In the genomic region with DNA sequence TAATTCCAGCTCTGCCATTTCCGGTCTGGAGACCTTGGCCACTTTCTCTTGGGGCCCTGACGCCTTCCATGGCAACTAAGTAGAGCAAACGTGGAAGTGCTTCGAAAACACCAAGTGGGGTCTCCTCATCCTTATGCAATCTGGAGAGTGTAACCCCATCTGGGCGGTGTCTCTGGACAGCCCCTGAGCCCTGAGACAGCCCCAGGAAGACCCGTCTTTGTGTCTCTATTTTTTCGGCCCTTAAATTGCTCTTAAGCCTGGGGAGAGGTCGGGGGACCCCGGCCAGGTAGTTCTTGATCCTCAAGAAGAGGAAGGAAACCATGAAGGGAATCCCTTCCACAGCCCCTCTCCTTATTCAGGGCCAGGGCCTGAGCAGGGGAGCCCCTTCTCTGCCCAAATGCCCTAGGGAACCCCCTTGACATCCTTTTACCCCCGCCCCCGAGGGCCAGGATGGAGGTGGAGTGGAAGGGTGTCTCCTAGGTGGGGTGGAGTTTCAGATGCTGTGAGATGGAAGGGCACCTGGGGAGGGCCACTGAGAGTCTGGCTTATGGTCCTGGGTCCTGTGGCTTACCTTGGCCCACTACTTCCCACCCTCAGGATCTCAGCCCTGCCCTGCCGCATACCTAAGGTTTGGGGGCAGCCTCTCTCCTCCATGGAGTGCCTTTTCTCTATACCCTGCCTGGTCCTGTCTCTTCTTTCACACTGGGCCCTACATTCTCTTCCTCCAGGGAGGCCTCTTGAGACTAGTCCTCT, we compare ENCODE assay signal across 8 cellular contexts. TPM values are rescaled to one million over a fixed set of nuclear protein-coding genes. Genes with fewer than 3 reads are reported as not detected.
DNase-seq lines count a peak whose midpoint lies in the region; ATAC-seq and TF ChIP-seq lines count a peak whose summit lies in the region.

No MANE protein-coding gene starts in this region.

- H3K9ac ChIP-seq in skeletal muscle tissue (ENCODE audit: low read depth in 1 of 3, low read length in 3 of 3): peak overlapping the region; percentile 86 to 95 (median 90)

- CTCF ChIA-PET in activated CD4-positive, alpha-beta memory T cell treated with anti-CD3 and anti-CD28 coated beads, Interleukin-2, amount 10 ng/mL, durations not matched to agents 7 days and 5 days (lab: Charles Lee): interaction anchor here (1.2 to 12.6 kb wide), 7 partner anchors 8 to 53 kb away, joined by 3 to 309 read pairs (median 18); partner anchors contain the start of genes ATG101 and SMIM41

- peaks cover 39% of the 10 kb centered on the region for H3K4me1 Mint-ChIP-seq in GM23338
- peaks cover 36% of the 10 kb centered on the region for H3K4me1 Mint-ChIP-seq in activated CD4-positive, alpha-beta memory T cell treated with anti-CD3 and anti-CD28 coated beads, Interleukin-2, amount 10 ng/mL, durations not matched to agents 7 days and 5 days

- H3K27ac ChIP-seq in GM23338 (ENCODE audit: low read depth): peak overlapping the region; percentile 85; the same call in 1 of the 2 replicates
- H3K27ac ChIP-seq in skeletal muscle tissue (ENCODE audit: low read depth, low read length): peak overlapping the region; percentile 98

- H3K27ac Mint-ChIP-seq in GM23338: peak overlapping the region; percentile 75
- peak overlapping the region; percentile 54 for H3K27ac Mint-ChIP-seq in activated CD4-positive, alpha-beta memory T cell treated with anti-CD3 and anti-CD28 coated beads, Interleukin-2, amount 10 ng/mL, durations not matched to agents 7 days and 5 days

- intact Hi-C loops in left cardiac atrium (cut with DNase I): no loop called here

- H3K9me2 ChIP-seq in GM23338 (ENCODE audit: insufficient read depth): no peaks in the 10 kb centered on the region

- ATAC-seq in GM23338 (no peak), left cardiac atrium (peak in 1 of 2 donors; percentile 1), HG03342 (IDR thresholded peaks at IDR 0.05; ENCODE audit: unreplicated experiment) (no peak), HG02610 (IDR thresholded peaks at IDR 0.05; ENCODE audit: unreplicated experiment) (no peak)

- H3K4me1 ChIP-seq in GM23338 (ENCODE audit: insufficient read depth): peaks cover 21% of the 10 kb centered on the region
- H3K4me1 ChIP-seq in skeletal muscle tissue (ENCODE audit: control insufficient read depth in 3 of 3, insufficient read depth in 3 of 3, low read length in 3 of 3): peaks cover 58 to 74% (median 67%) of the 10 kb centered on the region in 3 donors

- no peaks in the 10 kb centered on the region for H3K36me3 Mint-ChIP-seq in GM23338 (ENCODE audit: low read depth)
- no peaks in the 10 kb centered on the region for H3K36me3 Mint-ChIP-seq in activated CD4-positive, alpha-beta memory T cell treated with anti-CD3 and anti-CD28 coated beads, Interleukin-2, amount 10 ng/mL, durations not matched to agents 7 days and 5 days (ENCODE audit: low read depth)

- peaks cover 51% of the 10 kb centered on the region for H3K27me3 ChIP-seq in GM23338 (ENCODE audit: insufficient read depth)
- H3K27me3 ChIP-seq in skeletal muscle tissue (ENCODE audit: control insufficient read depth in 3 of 3, insufficient read depth in 3 of 3, low read length in 3 of 3): no peaks in the 10 kb centered on the region

- DNase-seq in GM23338 (ENCODE audit: low spot score): peak; percentile 32
- DNase-seq in activated CD4-positive, alpha-beta memory T cell treated with anti-CD3 and anti-CD28 coated beads, Interleukin-2, amount 10 ng/mL, durations not matched to agents 7 days and 5 days: no peak
- DNase-seq in left cardiac atrium: peak; percentile 47
- no peak for DNase-seq in NCI-H526 treated with DMSO at 0.1 percent for 48 hours (lab: John Stamatoyannopoulos, UW)
- no peak for DNase-seq in GM20000 (ENCODE audit: low spot score)

- peaks cover 43% of the 10 kb centered on the region for H3K27me3 Mint-ChIP-seq in GM23338 (ENCODE audit: insufficient read depth, low read depth, poor library complexity)
- peaks cover 19% of the 10 kb centered on the region for H3K27me3 Mint-ChIP-seq in activated CD4-positive, alpha-beta memory T cell treated with anti-CD3 and anti-CD28 coated beads, Interleukin-2, amount 10 ng/mL, durations not matched to agents 7 days and 5 days

- H3F3A ChIP-seq in GM23338 (replicated peaks; ENCODE audit: low read depth): peaks cover 13% of the 10 kb centered on the region

- TF ChIP-seq CTCF in GM23338 (conservative IDR thresholded peaks at IDR 0.05; ENCODE audit: low read depth in 2 of 2): no peak
- no peak for TF ChIP-seq CTCF in GM20000 (IDR thresholded peaks at IDR 0.05; ENCODE audit: extremely low read depth, missing control alignments)

- no peak overlapping the region; the same call in 1 of the 2 replicates for H2AFZ ChIP-seq in GM23338

- H3K36me3 ChIP-seq in GM23338 (ENCODE audit: insufficient read depth) (no peaks in the 10 kb centered on the region), skeletal muscle tissue (ENCODE audit: control insufficient read depth in 3 of 3, insufficient read depth in 3 of 3, low read length in 3 of 3) (no peaks in the 10 kb centered on the region)

- peak overlapping the region; percentile 65 for H3K4me3 Mint-ChIP-seq in GM23338
- H3K4me3 Mint-ChIP-seq in activated CD4-positive, alpha-beta memory T cell treated with anti-CD3 and anti-CD28 coated beads, Interleukin-2, amount 10 ng/mL, durations not matched to agents 7 days and 5 days: peak overlapping the region; percentile 68

- H3K4me3 ChIP-seq in GM23338 (peak overlapping the region; percentile 49), skeletal muscle tissue (ENCODE audit: low read length in 3 of 3) (peak overlapping the region; percentile 54 to 69 (median 60))

- H3K9me3 Mint-ChIP-seq in GM23338: no peaks in the 10 kb centered on the region
- no peaks in the 10 kb centered on the region for H3K9me3 Mint-ChIP-seq in activated CD4-positive, alpha-beta memory T cell treated with anti-CD3 and anti-CD28 coated beads, Interleukin-2, amount 10 ng/mL, durations not matched to agents 7 days and 5 days

- POLR2A ChIA-PET in activated CD4-positive, alpha-beta memory T cell treated with anti-CD3 and anti-CD28 coated beads, Interleukin-2, amount 10 ng/mL, durations not matched to agents 7 days and 5 days (lab: Charles Lee): interaction anchor here (1.0 to 2.9 kb wide), 6 partner anchors 8 to 88 kb away, joined by 3 to 18 read pairs (median 4); partner anchors contain the start of genes ATG101 and NR4A1

- H4K20me1 ChIP-seq in GM23338 (replicated peaks; ENCODE audit: insufficient read depth): peaks cover 6% of the 10 kb centered on the region

- H3K4me2 ChIP-seq in GM23338: peak overlapping the region; percentile 75

- H3K79me2 ChIP-seq in GM23338 (replicated peaks; ENCODE audit: insufficient read depth): peaks cover 7% of the 10 kb centered on the region

- no peaks in the 10 kb centered on the region for H3K9me3 ChIP-seq in skeletal muscle tissue (ENCODE audit: control insufficient read depth in 3 of 3, low read length in 3 of 3)

TF ChIP-seq in GM23338, 12 proteins besides CTCF, POLR2A, EP300 and RAD21 (continues in another document):
- TF ChIP-seq POLR2AphosphoS5 (IDR thresholded peaks at IDR 0.05; ENCODE audit: low read depth) (no peak), CREB1 (CRISPR knock-in tag; IDR thresholded peaks at IDR 0.05; ENCODE audit: low read depth) (no peak)

RNA-seq across cellular contexts. Expression of gene NR4A1, which starts 17.6 kb away (rescaled TPM):
- total RNA-seq in GM23338 (2014; rRNA removed; shearing (Covaris generic)): 13.4 and 19.1 TPM in 2 replicates
- 7.5 and 8.3 TPM in 2 replicates for polyA plus RNA-seq in GM23338 (2016; fragmentation: Nextera tagmentation; extraction: Ambion mirVana)
- 10 to 100 TPM; 10.0 to 10.5 TPM for total RNA-seq in activated CD4-positive, alpha-beta memory T cell treated with anti-CD3 and anti-CD28 coated beads, Interleukin-2, amount 10 ng/mL, durations not matched to agents 7 days and 5 days
- total RNA-seq in left cardiac atrium (100 to 1,000 TPM in 1 of 2 donors, 10 to 100 TPM in 1; 85.6 to 172 TPM), skeletal muscle tissue (24.5 TPM)

RNA-seq across cellular contexts. Expression of gene TAMALIN, which starts 26.9 kb away (rescaled TPM):
- 3.0 and 3.5 TPM in 2 replicates for total RNA-seq in GM23338 (2014; rRNA removed; shearing (Covaris generic))
- polyA plus RNA-seq in GM23338 (2016; fragmentation: Nextera tagmentation; extraction: Ambion mirVana): 0.34 and 0.73 TPM in 2 replicates
- 1 to 10 TPM; 5.8 to 7.4 TPM for total RNA-seq in activated CD4-positive, alpha-beta memory T cell treated with anti-CD3 and anti-CD28 coated beads, Interleukin-2, amount 10 ng/mL, durations not matched to agents 7 days and 5 days
- total RNA-seq in left cardiac atrium: 10 to 100 TPM; 25.3 to 44.0 TPM
- 9.4 TPM for total RNA-seq in skeletal muscle tissue

RNA-seq across cellular contexts. Expression of gene ATG101, which starts 36.1 kb away (rescaled TPM):
- 60.3 and 111 TPM in 2 replicates for total RNA-seq in GM23338 (2014; rRNA removed; shearing (Covaris generic))
- 27.7 and 29.4 TPM in 2 replicates for polyA plus RNA-seq in GM23338 (2016; fragmentation: Nextera tagmentation; extraction: Ambion mirVana)
- total RNA-seq in activated CD4-positive, alpha-beta memory T cell treated with anti-CD3 and anti-CD28 coated beads, Interleukin-2, amount 10 ng/mL, durations not matched to agents 7 days and 5 days: 10 to 100 TPM; 30.5 to 30.8 TPM
- total RNA-seq in left cardiac atrium (10 to 100 TPM; 25.2 to 28.7 TPM), skeletal muscle tissue (34.4 TPM)

RNA-seq across cellular contexts. Expression of gene SMIM41, which starts 45.8 kb away (rescaled TPM):
- total RNA-seq in GM23338 (2014; rRNA removed; shearing (Covaris generic)): 0.12 and 0.66 TPM in 2 replicates
- 0.66 and 0.80 TPM in 2 replicates for polyA plus RNA-seq in GM23338 (2016; fragmentation: Nextera tagmentation; extraction: Ambion mirVana)
- not detected for total RNA-seq in activated CD4-positive, alpha-beta memory T cell treated with anti-CD3 and anti-CD28 coated beads, Interleukin-2, amount 10 ng/mL, durations not matched to agents 7 days and 5 days
- total RNA-seq in left cardiac atrium (under 1 TPM in 1 of 2 donors, not detected in 1; 0.27 TPM), skeletal muscle tissue (not detected)

Comparison
In these comparisons a context has a peak if more than half of its experiments do, and no peak if none do; other contexts are left out.
1. DNase-seq: peak in GM23338 (single experiment) and left cardiac atrium (single experiment); none in activated CD4-positive, alpha-beta memory T cell treated with anti-CD3 and anti-CD28 coated beads, Interleukin-2, amount 10 ng/mL, durations not matched to agents 7 days and 5 days (single experiment), NCI-H526 treated with DMSO at 0.1 percent for 48 hours (single experiment) and GM20000 (single experiment).